19 cellular contexts compared by ENCODE assay signal in genomic region chrX:122880952-122881351, GRCh38.
DNase-seq lines count a peak whose midpoint lies in the region; ATAC-seq and TF ChIP-seq lines count a peak whose summit lies in the region.
"Had no signal": no experiment of that assay in that cellular context is flagged by ENCODE, and none has a peak within 500 bp of the region (broad histone marks: within the 10 kb centered on the region; RNA-seq: fewer than 3 reads in every experiment).

No MANE protein-coding gene starts in this region.

- ATAC-seq in WTC11 = peak; percentile 56
- ATAC-seq: CD8-positive, alpha-beta T cell had no signal

- H3K27ac Mint-ChIP-seq in H9 = peak overlapping the region; percentile 2 to 70 (median 65); a peak in 6 of 7 replicates
- peak overlapping the region; percentile 78 for H3K27ac Mint-ChIP-seq in WTC11
- H3K27ac Mint-ChIP-seq in endodermal cell = peak overlapping the region; percentile 30
- H3K27ac Mint-ChIP-seq: B cell; CD4-positive, CD25-positive, alpha-beta regulatory T cell; CD8-positive, alpha-beta T cell had no signal

- BruUV-seq in A673 (replicated peaks; lab: Mats Ljungman, UMichigan) = no TSS peak

- WGBS in H9 (ENCODE audit: extremely low coverage, insufficient read length, low lambda C conversion rate) = no CpG with 5 or more reads among the region's 3 CpGs
- 80% methylated on average over 3 of the region's 3 CpGs; no CpG with 5 or more reads in 1 of the 2 experiments for WGBS in endodermal cell (ENCODE audit: insufficient coverage in 1 of 2, insufficient read length in 1 of 2), 2 experiments
- whole genome bisulfite sequencing in mesendoderm (ENCODE audit: extremely low coverage, insufficient coverage, low lambda C conversion rate) = no CpG with 5 or more reads among the region's 3 CpGs

- no peak overlapping the region for H4K5ac ChIP-seq in H9 (ENCODE audit: insufficient read length, low read depth, low read length)
- no peak overlapping the region for H4K5ac ChIP-seq in mesendoderm (ENCODE audit: low read length)

- no peak overlapping the region for H3K4ac ChIP-seq in H9 (ENCODE audit: low read depth, low read length)
- no peak overlapping the region for H3K4ac ChIP-seq in mesendoderm (ENCODE audit: low read depth, low read length)

- H3K18ac ChIP-seq in H9 (ENCODE audit: insufficient read length, low read depth, low read length) = no peak overlapping the region
- no peak overlapping the region for H3K18ac ChIP-seq in mesendoderm (ENCODE audit: low read length)

- CTCF ChIA-PET in WTC11 (lab: Charles Lee) = no interaction called here
- CTCF ChIA-PET in A673 (lab: Charles Lee) = no interaction called here

- H2BK12ac ChIP-seq in H9 (ENCODE audit: insufficient read length, low read depth, low read length) = no peak overlapping the region

- H4K8ac ChIP-seq in H9 (replicated peaks; ENCODE audit: insufficient read length, low read depth, low read length) = no peak overlapping the region
- no peak overlapping the region for H4K8ac ChIP-seq in mesendoderm (ENCODE audit: low read depth, low read length)

- no peak overlapping the region for H2BK15ac ChIP-seq in H9 (ENCODE audit: low read depth, low read length)
- H2BK15ac ChIP-seq in mesendoderm (replicated peaks; ENCODE audit: low read depth) = no peak overlapping the region

- no peak overlapping the region for H3T11ph ChIP-seq in H9 (ENCODE audit: low read length)

- H3K79me1 ChIP-seq in H9 (ENCODE audit: insufficient read depth, low read depth, low read length, poor library complexity, severe bottlenecking) (no peaks in the 10 kb centered on the region), mesendoderm (ENCODE audit: low read length) (no peaks in the 10 kb centered on the region)

- no peak overlapping the region for H2BK20ac ChIP-seq in H9 (ENCODE audit: low read depth, low read length, poor library complexity, severe bottlenecking)

- H3K4me2 ChIP-seq in H9 (ENCODE audit: insufficient read depth, insufficient read length, low read length) = no peak overlapping the region
- no peak overlapping the region for H3K4me2 ChIP-seq in mesendoderm (ENCODE audit: low read length)
- H3K4me2 ChIP-seq: BLaER1 had no signal

- H3K4me3 Mint-ChIP-seq in H9 (no peak overlapping the region), WTC11 (no peak overlapping the region; the same call in 1 of the 2 replicates), endodermal cell (no peak overlapping the region)
- H3K4me3 Mint-ChIP-seq: B cell; CD4-positive, CD25-positive, alpha-beta regulatory T cell; CD8-positive, alpha-beta T cell had no signal

- H3K79me2 ChIP-seq in H9 (ENCODE audit: insufficient read depth, low read length) (no peaks in the 10 kb centered on the region), mesendoderm (ENCODE audit: control insufficient read depth, insufficient read depth, low read length) (no peaks in the 10 kb centered on the region)

- H2BK120ac ChIP-seq in H9 (ENCODE audit: low read depth, low read length, poor library complexity, severe bottlenecking) (no peak overlapping the region), mesendoderm (ENCODE audit: low read depth, low read length) (no peak overlapping the region)

- H3K9me3 ChIP-seq in H9 (ENCODE audit: control insufficient read depth, low read depth, low read length) = peaks cover 14% of the 10 kb centered on the region
- no peaks in the 10 kb centered on the region for H3K9me3 ChIP-seq in endodermal cell (ENCODE audit: control insufficient read depth, low read length)
- H3K9me3 ChIP-seq in A673 (ENCODE audit: low read depth, low read length, poor library complexity, severe bottlenecking) = peaks cover 7% of the 10 kb centered on the region
- H3K9me3 ChIP-seq: Caco-2 had no signal

- no peak overlapping the region for H2BK5ac ChIP-seq in H9 (ENCODE audit: insufficient read length, low read length)
- no peak overlapping the region for H2BK5ac ChIP-seq in mesendoderm (ENCODE audit: low read length)

- POLR2A ChIA-PET in WTC11 (lab: Charles Lee) = no interaction called here
- POLR2A ChIA-PET in A673 (lab: Charles Lee; ENCODE audit: low non-redundant PET) = no interaction called here

- no peak overlapping the region for H4K91ac ChIP-seq in H9 (ENCODE audit: insufficient read length, low read depth, low read length)

- H3K4me1 ChIP-seq in H9 (ENCODE audit: insufficient read depth, low read length) (no peaks in the 10 kb centered on the region; the same call in 1 of the 2 replicates), endodermal cell (ENCODE audit: control insufficient read depth, insufficient read depth, low read length) (peaks cover 2% of the 10 kb centered on the region), mesendoderm (ENCODE audit: control insufficient read depth, low read depth, low read length) (no peaks in the 10 kb centered on the region), A673 (ENCODE audit: insufficient read depth, low read length, poor library complexity, severe bottlenecking) (no peaks in the 10 kb centered on the region)
- H3K4me1 ChIP-seq: BLaER1, Caco-2 had no signal

- H3K4me3 ChIP-seq in endodermal cell (ENCODE audit: low read length) (no peak overlapping the region), mesendoderm (ENCODE audit: low read length) (no peak overlapping the region), A673 (ENCODE audit: low read depth, low read length, poor library complexity, severe bottlenecking) (no peak overlapping the region)
- H3K4me3 ChIP-seq: BLaER1, GM23248 had no signal

- DNase-seq in H9 (peak; percentile 26), WTC11 (ENCODE audit: low spot score) (no peak), endodermal cell (peak; percentile 42), mesendoderm (peak; percentile 25), cardiac septum (ENCODE audit: low spot score) (no peak), A673 (ENCODE audit: low spot score) (no peak), GM03348 (ENCODE audit: low spot score) (no peak)
- no peak for DNase-seq in activated CD4-positive, alpha-beta T cell treated with anti-CD3 and anti-CD28 coated beads for 1 hour
- DNase-seq: Caco-2; CD4-positive, CD25-positive, alpha-beta regulatory T cell; CD8-positive, alpha-beta T cell; DMS153; DND-41; GDM1; GM23248; HCEC 1CT had no signal

- H3K27ac ChIP-seq in H9 (ENCODE audit: insufficient read length, low read depth, low read length) (no peak overlapping the region), endodermal cell (ENCODE audit: low read depth, low read length) (no peak overlapping the region), mesendoderm (ENCODE audit: low read depth, low read length) (no peak overlapping the region), A673 (ENCODE audit: low read depth, low read length, poor library complexity, severe bottlenecking) (no peak overlapping the region)
- H3K27ac ChIP-seq: BLaER1, C4-2B, GM23248 had no signal

- no peak overlapping the region for H3K23ac ChIP-seq in H9 (ENCODE audit: insufficient read length, low read depth, low read length)
- no peak overlapping the region for H3K23ac ChIP-seq in mesendoderm (ENCODE audit: low read length)

- no peak overlapping the region for H2AFZ ChIP-seq in H9 (ENCODE audit: low read length)
- H2AFZ ChIP-seq: GM23248 had no signal

- H3K56ac ChIP-seq in H9 (ENCODE audit: insufficient read length, low read depth, low read length) = no peak overlapping the region
- no peak overlapping the region for H3K56ac ChIP-seq in mesendoderm (ENCODE audit: low read length)

- no peak overlapping the region for H3K14ac ChIP-seq in H9 (ENCODE audit: insufficient read depth, low read length)

- no peak for TF ChIP-seq CTCF in H9 (conservative IDR thresholded peaks at IDR 0.05)
- TF ChIP-seq CTCF in WTC11 (IDR thresholded peaks at IDR 0.05) = no peak
- no peak for TF ChIP-seq CTCF in endodermal cell (conservative IDR thresholded peaks at IDR 0.05)
- TF ChIP-seq CTCF in A673 (conservative IDR thresholded peaks at IDR 0.05; ENCODE audit: low read depth, low read length) = no peak

- H3K4me1 Mint-ChIP-seq in H9 = peaks cover 14 to 15% of the 10 kb centered on the region in 2 experiments
- peaks cover 18% of the 10 kb centered on the region for H3K4me1 Mint-ChIP-seq in WTC11
- peaks cover 4% of the 10 kb centered on the region for H3K4me1 Mint-ChIP-seq in endodermal cell
- H3K4me1 Mint-ChIP-seq: B cell; CD4-positive, CD25-positive, alpha-beta regulatory T cell had no signal

- H2AK5ac ChIP-seq in H9 (ENCODE audit: insufficient read length, low read length) = no peak overlapping the region
- no peak overlapping the region for H2AK5ac ChIP-seq in mesendoderm (ENCODE audit: low read length)

- H3K27me3 Mint-ChIP-seq in H9 (ENCODE audit: low read depth) = no peaks in the 10 kb centered on the region
- H3K27me3 Mint-ChIP-seq in WTC11 (ENCODE audit: low read depth) = no peaks in the 10 kb centered on the region
- H3K27me3 Mint-ChIP-seq in endodermal cell (ENCODE audit: insufficient read depth) = no peaks in the 10 kb centered on the region
- H3K27me3 Mint-ChIP-seq: B cell; CD4-positive, CD25-positive, alpha-beta regulatory T cell had no signal

- intact Hi-C loops in cardiac septum (cut with DNase I) (no loop called here), A673 (cut with micrococcal nuclease; ENCODE audit: unreplicated experiment) (no loop called here)

- H3K9ac ChIP-seq in H9 (ENCODE audit: extremely low read depth, insufficient read length, low read length) = no peak overlapping the region
- no peak overlapping the region for H3K9ac ChIP-seq in endodermal cell (ENCODE audit: extremely low read depth, low read length, poor library complexity, severe bottlenecking)
- H3K9ac ChIP-seq in mesendoderm (ENCODE audit: low read length) = no peak overlapping the region
- H3K9ac ChIP-seq: BLaER1, GM23248 had no signal

- H3K9me3 Mint-ChIP-seq in H9 = peaks cover 27 to 72% of the 10 kb centered on the region in 2 experiments
- peaks cover 12% of the 10 kb centered on the region; the same call in 1 of the 2 replicates for H3K9me3 Mint-ChIP-seq in WTC11
- H3K9me3 Mint-ChIP-seq in endodermal cell = peaks cover 59% of the 10 kb centered on the region

- H3K23me2 ChIP-seq in H9 (ENCODE audit: insufficient read length, low read depth, low read length, poor library complexity, severe bottlenecking) = no peaks in the 10 kb centered on the region

- no peaks in the 10 kb centered on the region for H4K20me1 ChIP-seq in H9 (ENCODE audit: control insufficient read depth, insufficient read depth, insufficient read length)
- H4K20me1 ChIP-seq: BLaER1 had no signal

- peaks cover 0 to 4% (median 3%) of the 10 kb centered on the region in 3 experiments; a peak in 4 of 7 replicates for H3K36me3 Mint-ChIP-seq in H9 (ENCODE audit: insufficient read depth in 1 of 3, low read depth in 3 of 3)
- H3K36me3 Mint-ChIP-seq in WTC11 = peaks cover 3% of the 10 kb centered on the region; the same call in 1 of the 2 replicates
- peaks cover 3% of the 10 kb centered on the region for H3K36me3 Mint-ChIP-seq in endodermal cell (ENCODE audit: low read depth)
- H3K36me3 Mint-ChIP-seq: CD4-positive, CD25-positive, alpha-beta regulatory T cell; CD8-positive, alpha-beta T cell had no signal

- H3K27me3 ChIP-seq in H9 (ENCODE audit: insufficient read depth, low read length) (no peaks in the 10 kb centered on the region), endodermal cell (ENCODE audit: control insufficient read depth, insufficient read depth, low read length, poor library complexity, severe bottlenecking) (no peaks in the 10 kb centered on the region), mesendoderm (ENCODE audit: insufficient read depth, low read length, poor library complexity) (no peaks in the 10 kb centered on the region), A673 (replicated peaks; ENCODE audit: insufficient read depth, low read depth, low read length, poor library complexity) (no peaks in the 10 kb centered on the region)

- no peaks in the 10 kb centered on the region for H3K36me3 ChIP-seq in endodermal cell (ENCODE audit: control insufficient read depth, insufficient read depth, low read length)
- no peaks in the 10 kb centered on the region for H3K36me3 ChIP-seq in mesendoderm (ENCODE audit: control insufficient read depth, insufficient read depth, low read length)
- H3K36me3 ChIP-seq in A673 (ENCODE audit: insufficient read depth, low read length, poor library complexity, severe bottlenecking) = no peaks in the 10 kb centered on the region
- H3K36me3 ChIP-seq: BLaER1 had no signal

Comparison
In these comparisons a context has a peak if more than half of its experiments do, and no peak if none do; other contexts are left out.
1. DNase-seq: peak in H9 (single experiment), endodermal cell (single experiment) and mesendoderm (single experiment); none in WTC11 (single experiment), cardiac septum (single experiment), A673 (single experiment), activated CD4-positive, alpha-beta T cell treated with anti-CD3 and anti-CD28 coated beads for 1 hour (single experiment) and GM03348 (single experiment).
2. Peak in every context shown above with its lines, with median percentiles within 50 percentile points of each other: H3K27ac Mint-ChIP-seq.